ENCODE assay signal across 14 cellular contexts in the genomic region with DNA sequence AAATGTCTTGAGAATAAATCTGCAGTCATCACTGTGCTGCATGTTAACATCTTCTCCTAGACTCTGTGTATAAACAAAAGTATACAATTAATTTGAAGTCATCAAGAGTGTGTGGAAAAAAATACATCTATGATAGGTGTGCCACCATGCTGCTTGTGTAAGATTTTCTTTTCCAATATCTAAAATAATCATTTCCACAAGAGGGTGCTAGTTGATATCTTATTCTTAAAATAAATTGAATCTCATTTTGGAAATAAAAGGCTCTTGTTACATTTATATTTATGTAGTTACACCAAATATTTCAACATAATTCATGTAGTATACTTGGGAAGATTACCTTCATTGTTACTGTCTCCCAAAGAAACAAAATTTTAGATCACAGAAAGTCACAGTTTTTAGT. TPM values are rescaled to one million over a fixed set of nuclear protein-coding genes. Genes with fewer than 3 reads are reported as not detected.
A peak's percentile ranks its signal among the peaks of the same experiment; 100 is the strongest.
DNase-seq lines count a peak whose midpoint lies in the region; ATAC-seq and TF ChIP-seq lines count a peak whose summit lies in the region.
"Had no signal": no experiment of that assay in that cellular context is flagged by ENCODE, and none has a peak within 500 bp of the region (broad histone marks: within the 10 kb centered on the region; RNA-seq: fewer than 3 reads in every experiment).

No MANE protein-coding gene starts in this region.

- no peaks in the 10 kb centered on the region for H3K36me3 Mint-ChIP-seq in neural progenitor cell
- H3K36me3 Mint-ChIP-seq in naive thymus-derived CD4-positive, alpha-beta T cell = no peaks in the 10 kb centered on the region
- H3K36me3 Mint-ChIP-seq: immature natural killer cell had no signal

- H3K79me2 ChIP-seq in neural progenitor cell (ENCODE audit: low read depth) = no peaks in the 10 kb centered on the region

- TF ChIP-seq POLR2A in breast epithelium (IDR thresholded peaks at IDR 0.05) (no peak), Peyer's patch (IDR thresholded peaks at IDR 0.05) (no peak)

- no peak overlapping the region for H3K4me2 ChIP-seq in neural progenitor cell

- no peaks in the 10 kb centered on the region for H3F3A ChIP-seq in neural progenitor cell (ENCODE audit: low read depth)

- H3K27me3 ChIP-seq in breast epithelium (no peaks in the 10 kb centered on the region), neural progenitor cell (no peaks in the 10 kb centered on the region), Peyer's patch (no peaks in the 10 kb centered on the region)
- H3K27me3 ChIP-seq in naive thymus-derived CD4-positive, alpha-beta T cell (ENCODE audit: control insufficient read depth in 2 of 2, insufficient read depth in 2 of 2, low read length in 2 of 2) = no peaks in the 10 kb centered on the region

- TF ChIP-seq CTCF in breast epithelium (IDR thresholded peaks at IDR 0.05) = peak in 2 of 3 donors; percentile 18 to 19
- peak; percentile 15 for TF ChIP-seq CTCF in neural progenitor cell (IDR thresholded peaks at IDR 0.05)
- TF ChIP-seq CTCF in Peyer's patch (IDR thresholded peaks at IDR 0.05) = peak in 1 of 6 experiments; percentile 13

- no peak for ATAC-seq in HG03342 (IDR thresholded peaks at IDR 0.05; ENCODE audit: unreplicated experiment)
- no peak for ATAC-seq in naive thymus-derived CD4-positive, alpha-beta T cell
- ATAC-seq: effector memory CD8-positive, alpha-beta T cell had no signal

- H3K9ac ChIP-seq in neural progenitor cell = no peak overlapping the region

- H3K4me3 ChIP-seq in breast epithelium (no peak overlapping the region), neural progenitor cell (no peak overlapping the region), Peyer's patch (no peak overlapping the region)
- no peak overlapping the region for H3K4me3 ChIP-seq in naive thymus-derived CD4-positive, alpha-beta T cell (ENCODE audit: low read length)

- no peak overlapping the region for H2AFZ ChIP-seq in neural progenitor cell (replicated peaks)

- POLR2A ChIA-PET in naive thymus-derived CD4-positive, alpha-beta T cell (lab: Charles Lee) = interaction anchor here (0.8 kb wide), 1 partner anchor 14 kb away, joined by 4 read pairs; the partner anchor contains the start of gene MOCS2

- CTCF ChIA-PET in naive thymus-derived CD4-positive, alpha-beta T cell (lab: Charles Lee) = interaction anchor here (1.5 kb wide), 1 partner anchor 14 kb away, joined by 3 read pairs; the partner anchor contains the start of gene MOCS2

- H3K4me1 ChIP-seq in breast epithelium (no peaks in the 10 kb centered on the region), neural progenitor cell (no peaks in the 10 kb centered on the region), Peyer's patch (no peaks in the 10 kb centered on the region)
- no peaks in the 10 kb centered on the region for H3K4me1 ChIP-seq in naive thymus-derived CD4-positive, alpha-beta T cell (ENCODE audit: control insufficient read depth in 2 of 2, insufficient read depth in 2 of 2, low read length in 2 of 2)

- no peaks in the 10 kb centered on the region for H3K4me1 Mint-ChIP-seq in neural progenitor cell
- H3K4me1 Mint-ChIP-seq in naive thymus-derived CD4-positive, alpha-beta T cell = peaks cover 0 to 5% (median 0%) of the 10 kb centered on the region in 7 donors
- H3K4me1 Mint-ChIP-seq: immature natural killer cell had no signal

- no peak overlapping the region for H3K27ac ChIP-seq in breast epithelium
- no peak overlapping the region for H3K27ac ChIP-seq in neural progenitor cell
- no peak overlapping the region for H3K27ac ChIP-seq in Peyer's patch
- no peak overlapping the region for H3K27ac ChIP-seq in naive thymus-derived CD4-positive, alpha-beta T cell (ENCODE audit: low read depth, low read length)
- H3K27ac ChIP-seq: neutrophil had no signal

- no peaks in the 10 kb centered on the region for H3K9me3 Mint-ChIP-seq in neural progenitor cell
- no peaks in the 10 kb centered on the region for H3K9me3 Mint-ChIP-seq in naive thymus-derived CD4-positive, alpha-beta T cell
- H3K9me3 Mint-ChIP-seq: effector memory CD8-positive, alpha-beta T cell; immature natural killer cell had no signal

- H3K36me3 ChIP-seq in breast epithelium (no peaks in the 10 kb centered on the region), neural progenitor cell (no peaks in the 10 kb centered on the region), Peyer's patch (no peaks in the 10 kb centered on the region)
- no peaks in the 10 kb centered on the region for H3K36me3 ChIP-seq in naive thymus-derived CD4-positive, alpha-beta T cell (ENCODE audit: control insufficient read depth in 2 of 3, insufficient read depth in 3 of 3, low read length in 3 of 3)
- H3K36me3 ChIP-seq: neutrophil had no signal

- peak; percentile 23 for DNase-seq in EH (ENCODE audit: low read depth)
- peak; percentile 8 for DNase-seq in LoVo (ENCODE audit: low spot score)
- no peak for DNase-seq in breast epithelium (ENCODE audit: low spot score in 2 of 2)
- no peak for DNase-seq in neural progenitor cell (ENCODE audit: low spot score)
- no peak for DNase-seq in Peyer's patch
- no peak for DNase-seq in naive thymus-derived CD4-positive, alpha-beta T cell
- DNase-seq: activated CD4-positive, alpha-beta T cell treated with anti-CD3 and anti-CD28 coated beads for 4 hours; activated naive CD4-positive, alpha-beta T cell treated with Interleukin-2 at 50 U/mL for 16 hours; effector memory CD8-positive, alpha-beta T cell; immature natural killer cell; NCI-H187 treated with DMSO at 0.1 percent for 48 hours; SIG-M5 had no signal

- H3K4me3 Mint-ChIP-seq in neural progenitor cell = no peak overlapping the region
- no peak overlapping the region for H3K4me3 Mint-ChIP-seq in naive thymus-derived CD4-positive, alpha-beta T cell
- H3K4me3 Mint-ChIP-seq: effector memory CD8-positive, alpha-beta T cell; immature natural killer cell had no signal

- intact Hi-C loops in breast epithelium (cut with DNase I; ENCODE audit: low total_unique reads) = no loop called here
- intact Hi-C loops in naive thymus-derived CD4-positive, alpha-beta T cell (cut with micrococcal nuclease) = loop anchor here in 1 of 2 donors (5.0 kb wide), 1 partner anchor 1104 kb away; no protein-coding TSS in a partner anchor

- H3K27me3 Mint-ChIP-seq in neural progenitor cell (ENCODE audit: insufficient read depth, low read depth) = peaks cover 3% of the 10 kb centered on the region
- peaks cover 0 to 5% (median 0%) of the 10 kb centered on the region in 5 donors for H3K27me3 Mint-ChIP-seq in naive thymus-derived CD4-positive, alpha-beta T cell

- H4K20me1 ChIP-seq in neural progenitor cell (ENCODE audit: low read depth) = no peaks in the 10 kb centered on the region

- no peaks in the 10 kb centered on the region for H3K9me3 ChIP-seq in breast epithelium
- H3K9me3 ChIP-seq in neural progenitor cell (ENCODE audit: low read depth) = no peaks in the 10 kb centered on the region
- H3K9me3 ChIP-seq in Peyer's patch = no peaks in the 10 kb centered on the region
- H3K9me3 ChIP-seq in naive thymus-derived CD4-positive, alpha-beta T cell (ENCODE audit: control insufficient read depth in 2 of 3, low read length in 3 of 3) = no peaks in the 10 kb centered on the region
- H3K9me3 ChIP-seq: neutrophil had no signal

- H3K27ac Mint-ChIP-seq in neural progenitor cell = no peak overlapping the region
- H3K27ac Mint-ChIP-seq in naive thymus-derived CD4-positive, alpha-beta T cell = no peak overlapping the region
- H3K27ac Mint-ChIP-seq: effector memory CD8-positive, alpha-beta T cell; immature natural killer cell had no signal

RNA-seq across cellular contexts. Expression of gene MOCS2, which starts 14.1 kb away (rescaled TPM):
- total RNA-seq in breast epithelium (10 to 100 TPM; 48.2 to 58.6 (median 56.2) TPM), neural progenitor cell (ENCODE audit: low replicate concordance) (29.9 and 34.7 TPM in 2 replicates), Peyer's patch (10 to 100 TPM; 24.5 to 38.4 (median 31.3) TPM)
- 10 to 100 TPM; 12.8 to 29.8 (median 20.9) TPM for total RNA-seq in naive thymus-derived CD4-positive, alpha-beta T cell
- polyA plus RNA-seq in naive thymus-derived CD4-positive, alpha-beta T cell = 10 to 100 TPM; 44.9 to 55.7 TPM

Comparison
In these comparisons a context has a peak if more than half of its experiments do, and no peak if none do; other contexts are left out.
1. DNase-seq: peak in EH (single experiment) and LoVo (single experiment); none in breast epithelium (0 of 2), neural progenitor cell (single experiment), Peyer's patch (0 of 3) and naive thymus-derived CD4-positive, alpha-beta T cell (0 of 9).